Comparison of ENCODE assay signal across 7 cellular contexts in the genomic region with DNA sequence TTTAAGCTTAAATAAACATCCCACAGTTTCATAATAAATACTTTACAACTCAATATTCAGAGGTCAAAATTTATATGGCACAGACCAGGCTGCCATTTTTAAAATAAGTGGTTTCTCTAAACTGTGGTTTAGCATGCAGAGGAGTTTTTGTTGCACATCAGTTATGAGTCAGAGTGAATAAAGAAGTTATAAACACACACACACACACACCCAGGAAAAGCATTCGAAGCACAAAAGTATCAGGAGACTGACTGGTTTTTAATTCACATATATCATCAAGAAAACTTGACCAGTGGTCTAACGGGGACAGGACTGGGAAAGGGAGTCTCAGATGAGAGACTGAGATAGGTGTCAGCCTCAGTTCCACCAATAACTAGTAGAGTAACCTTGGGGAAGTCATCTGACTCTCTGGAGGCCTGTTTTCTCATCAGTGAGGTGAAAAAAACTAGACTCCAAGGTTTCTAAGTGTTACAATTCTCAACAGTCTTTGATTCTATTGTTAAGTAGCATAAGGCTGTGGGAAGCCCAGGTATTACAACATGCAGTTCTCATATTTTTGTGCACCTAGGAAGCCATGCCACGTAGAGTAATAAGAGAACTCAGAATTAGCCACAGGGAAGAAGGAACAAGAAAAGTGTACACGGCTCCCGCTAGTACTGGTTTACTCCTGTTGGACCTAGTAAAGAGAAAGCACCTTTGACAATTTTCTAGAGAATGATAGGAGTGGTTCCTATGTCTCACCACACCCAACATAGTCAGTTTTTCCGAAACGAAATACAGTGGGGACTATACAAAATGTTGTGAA. TPM values are rescaled to one million over a fixed set of nuclear protein-coding genes. Genes with fewer than 3 reads are reported as not detected.
A peak's percentile ranks its signal among the peaks of the same experiment; 100 is the strongest.
DNase-seq lines count a peak whose midpoint lies in the region; ATAC-seq and TF ChIP-seq lines count a peak whose summit lies in the region.

No MANE protein-coding gene starts in this region.

- no peak overlapping the region for H2AFZ ChIP-seq in hepatocyte

- H3K27ac ChIP-seq in hepatocyte (peak overlapping the region; percentile 85), thymus (ENCODE audit: low read depth) (peak overlapping the region; percentile 78)

- H3K27me3 ChIP-seq in MG63 (no peaks in the 10 kb centered on the region), hepatocyte (no peaks in the 10 kb centered on the region), thymus (ENCODE audit: control insufficient read depth, insufficient read depth) (no peaks in the 10 kb centered on the region)

- 78% methylated on average over 7 of the region's 7 CpGs for WGBS in hepatocyte (ENCODE audit: low lambda C conversion rate, missing lambda C conversion rate)
- 66% methylated on average over 7 of the region's 7 CpGs for whole genome bisulfite sequencing in thymus

- peak overlapping the region; percentile 57 for H3K4me2 ChIP-seq in hepatocyte

- H3K9me2 ChIP-seq in hepatocyte (replicated peaks; ENCODE audit: insufficient read depth): no peaks in the 10 kb centered on the region

- H4K20me1 ChIP-seq in hepatocyte (ENCODE audit: insufficient read depth, poor library complexity, severe bottlenecking): peaks cover 23% of the 10 kb centered on the region

- H3K4me3 ChIP-seq in MG63 (peak overlapping the region; percentile 27), hepatocyte (no peak overlapping the region), thymus (ENCODE audit: low read length) (no peak overlapping the region)

- TF ChIP-seq CTCF in GM13977 (IDR thresholded peaks at IDR 0.05; ENCODE audit: extremely low read depth, insufficient read depth, missing control alignments): no peak
- no peak for TF ChIP-seq CTCF in hepatocyte (IDR thresholded peaks at IDR 0.05; ENCODE audit: poor library complexity)

- ATAC-seq in HG02970 (IDR thresholded peaks at IDR 0.05; ENCODE audit: low FRiP score, unreplicated experiment): no peak

- DNase-seq in GM13977 (ENCODE audit: low spot score) (peak; percentile 54), MG63 (no peak), hepatocyte (ENCODE audit: low spot score) (peak; percentile 14), mesenteric fat pad (ENCODE audit: low spot score) (no peak)
- DNase-seq in activated gamma-delta T cell treated with anti-CD3 and anti-CD28 coated beads, Interleukin-2, amount 50 U/mL, for 16 hours (ENCODE audit: low read depth): peak; percentile 7

- peaks cover 97% of the 10 kb centered on the region for H3K79me2 ChIP-seq in hepatocyte

- in situ Hi-C loops in GM13977 (cut with MboI; ENCODE audit: low pct_unique_long_range_greater_than_20kb, low sequenced_read_pairs, unreplicated experiment): no loop called here

- H3K4me1 ChIP-seq in hepatocyte (ENCODE audit: insufficient read depth): peaks cover 23% of the 10 kb centered on the region
- peaks cover 21% of the 10 kb centered on the region for H3K4me1 ChIP-seq in thymus (ENCODE audit: control insufficient read depth, insufficient read depth, low read length)

- H3K36me3 ChIP-seq in MG63: peaks cover 3% of the 10 kb centered on the region; the same call in 1 of the 2 replicates
- no peaks in the 10 kb centered on the region for H3K36me3 ChIP-seq in hepatocyte (replicated peaks; ENCODE audit: insufficient read depth, low read depth)
- no peaks in the 10 kb centered on the region for H3K36me3 ChIP-seq in thymus (ENCODE audit: control insufficient read depth, insufficient read depth)

- peaks cover 6% of the 10 kb centered on the region for H3K9me3 ChIP-seq in MG63
- H3K9me3 ChIP-seq in hepatocyte (ENCODE audit: low read depth): no peaks in the 10 kb centered on the region
- no peaks in the 10 kb centered on the region for H3K9me3 ChIP-seq in thymus (ENCODE audit: control insufficient read depth)

RNA-seq across cellular contexts. Expression of gene PPTC7, which starts 5.2 kb away (rescaled TPM):
- total RNA-seq in MG63 (2014; rRNA removed; shearing (Covaris generic); ENCODE audit: low replicate concordance): 4.4 and 11.0 TPM in 2 replicates
- total RNA-seq in hepatocyte (11.8 and 17.1 TPM in 2 replicates), mesenteric fat pad (29.9 TPM)
- polyA plus RNA-seq in hepatocyte (8.1 and 8.6 TPM in 2 replicates), thymus (19.2 TPM)

RNA-seq across cellular contexts. Expression of gene TCTN1, which starts 36.0 kb away (rescaled TPM):
- total RNA-seq in MG63 (2014; rRNA removed; shearing (Covaris generic); ENCODE audit: low replicate concordance): 19.6 and 47.5 TPM in 2 replicates
- total RNA-seq in hepatocyte: 36.8 and 40.6 TPM in 2 replicates
- 39.0 and 40.9 TPM in 2 replicates for polyA plus RNA-seq in hepatocyte
- 17.9 TPM for polyA plus RNA-seq in thymus
- total RNA-seq in mesenteric fat pad: 22.7 TPM

Comparison
In these comparisons a context has a peak if more than half of its experiments do, and no peak if none do; other contexts are left out.
1. DNase-seq: peak in GM13977 (single experiment), activated gamma-delta T cell treated with anti-CD3 and anti-CD28 coated beads, Interleukin-2, amount 50 U/mL, for 16 hours (single experiment) and hepatocyte (single experiment); none in MG63 (single experiment) and mesenteric fat pad (single experiment).